In genomic region chr2:174058022-174058421, GRCh38 we compare ENCODE assay signal across 16 cellular contexts.
DNase-seq lines count a peak whose midpoint lies in the region; ATAC-seq and TF ChIP-seq lines count a peak whose summit lies in the region.
"Had no signal": no experiment of that assay in that cellular context is flagged by ENCODE, and none has a peak within 500 bp of the region (broad histone marks: within the 10 kb centered on the region; RNA-seq: fewer than 3 reads in every experiment).

No MANE protein-coding gene starts in this region.

- H3K27me3 ChIP-seq in neural progenitor cell (peaks cover 22% of the 10 kb centered on the region), WERI-Rb-1 (ENCODE audit: insufficient read depth, low read depth, severe bottlenecking) (no peaks in the 10 kb centered on the region)
- H3K27me3 ChIP-seq: BLaER1 treated with 17β-estradiol and CSF1 and Interleukin-3, amounts not matched to agents 10 nM and 100 nM had no signal

- H3K4me1 Mint-ChIP-seq in neural progenitor cell, result peaks cover 40% of the 10 kb centered on the region

- peaks cover 15% of the 10 kb centered on the region for H3K9me3 Mint-ChIP-seq in neural progenitor cell

- peaks cover 7% of the 10 kb centered on the region for H4K20me1 ChIP-seq in neural progenitor cell (ENCODE audit: low read depth)
- H4K20me1 ChIP-seq: BLaER1 treated with 17β-estradiol and CSF1 and Interleukin-3, amounts not matched to agents 10 nM and 100 nM had no signal

- DNase-seq in LNCaP clone FGC (ENCODE audit: low read depth) (peak; percentile 90), dermis blood vessel endothelial cell (peak; percentile 14), neural progenitor cell (ENCODE audit: low spot score) (no peak), mucosa of descending colon (no peak), posterior vena cava (ENCODE audit: low spot score) (no peak), WERI-Rb-1 (no peak)
- DNase-seq: 8988T; ACHN; Calu3; CD4-positive, alpha-beta T cell; DMS 273 treated with DMSO at 0.1 percent for 48 hours; GM23248; H7 had no signal

- H3K4me2 ChIP-seq in neural progenitor cell, result no peak overlapping the region

- peaks cover 28% of the 10 kb centered on the region for H3F3A ChIP-seq in neural progenitor cell (ENCODE audit: low read depth)

- peaks cover 5% of the 10 kb centered on the region for H3K27me3 Mint-ChIP-seq in neural progenitor cell (ENCODE audit: insufficient read depth, low read depth)

- intact Hi-C loops in mucosa of descending colon (cut with DNase I, micrococcal nuclease), result no loop called here
- intact Hi-C loops in posterior vena cava (cut with DNase I), result no loop called here

- no peak overlapping the region for H3K9ac ChIP-seq in neural progenitor cell
- H3K9ac ChIP-seq: BLaER1 treated with 17β-estradiol and CSF1 and Interleukin-3, amounts not matched to agents 10 nM and 100 nM; GM23248 had no signal

- H3K4me3 ChIP-seq in LNCaP clone FGC (ENCODE audit: low read depth, low read length), result peak overlapping the region; percentile 6; the same call in 1 of the 2 replicates
- no peak overlapping the region for H3K4me3 ChIP-seq in neural progenitor cell
- H3K4me3 ChIP-seq in mucosa of descending colon, result no peak overlapping the region
- H3K4me3 ChIP-seq in WERI-Rb-1 (ENCODE audit: low read depth, low read length), result no peak overlapping the region
- H3K4me3 ChIP-seq: BLaER1 treated with 17β-estradiol and CSF1 and Interleukin-3, amounts not matched to agents 10 nM and 100 nM; GM12878; GM23248 had no signal

- H3K79me2 ChIP-seq in neural progenitor cell (ENCODE audit: low read depth), result no peaks in the 10 kb centered on the region

- H3K27ac ChIP-seq in C4-2B, result peak overlapping the region; percentile 80
- H3K27ac ChIP-seq in neural progenitor cell, result no peak overlapping the region
- H3K27ac ChIP-seq in WERI-Rb-1, result no peak overlapping the region
- H3K27ac ChIP-seq: BLaER1 treated with 17β-estradiol and CSF1 and Interleukin-3, amounts not matched to agents 10 nM and 100 nM had no signal

- ATAC-seq in mucosa of descending colon, result no peak
- ATAC-seq: GM12878 had no signal

- H3K4me3 Mint-ChIP-seq in neural progenitor cell, result no peak overlapping the region
- H3K4me3 Mint-ChIP-seq: CD4-positive, alpha-beta T cell had no signal

- no peak overlapping the region for H2AFZ ChIP-seq in neural progenitor cell (replicated peaks)
- H2AFZ ChIP-seq: GM23248 had no signal

- peaks cover 32% of the 10 kb centered on the region for H3K4me1 ChIP-seq in neural progenitor cell
- H3K4me1 ChIP-seq in mucosa of descending colon (ENCODE audit: low read depth), result no peaks in the 10 kb centered on the region

- no peak for TF ChIP-seq CTCF in C4-2B (conservative IDR thresholded peaks at IDR 0.05)
- TF ChIP-seq CTCF in LNCaP clone FGC (IDR thresholded peaks at IDR 0.05; ENCODE audit: control insufficient read depth, extremely low read depth, insufficient read depth), result no peak
- TF ChIP-seq CTCF in neural progenitor cell (IDR thresholded peaks at IDR 0.05), result no peak
- no peak for TF ChIP-seq CTCF in mucosa of descending colon (IDR thresholded peaks at IDR 0.05)
- no peak for TF ChIP-seq CTCF in WERI-Rb-1 (IDR thresholded peaks at IDR 0.05; ENCODE audit: low read depth, low read length)

- no peaks in the 10 kb centered on the region for H3K36me3 ChIP-seq in neural progenitor cell
- no peaks in the 10 kb centered on the region for H3K36me3 ChIP-seq in mucosa of descending colon (ENCODE audit: low read depth)
- no peaks in the 10 kb centered on the region for H3K36me3 ChIP-seq in WERI-Rb-1
- H3K36me3 ChIP-seq: BLaER1 treated with 17β-estradiol and CSF1 and Interleukin-3, amounts not matched to agents 10 nM and 100 nM had no signal

- H3K36me3 Mint-ChIP-seq in neural progenitor cell, result peaks cover 4% of the 10 kb centered on the region

- H3K9me3 ChIP-seq in neural progenitor cell (ENCODE audit: low read depth) (no peaks in the 10 kb centered on the region), mucosa of descending colon (no peaks in the 10 kb centered on the region), WERI-Rb-1 (ENCODE audit: severe bottlenecking) (peaks cover 4% of the 10 kb centered on the region)

- H3K27ac Mint-ChIP-seq in neural progenitor cell, result peak overlapping the region; percentile 65
- H3K27ac Mint-ChIP-seq: CD4-positive, alpha-beta T cell had no signal

Comparison
In these comparisons a context has a peak if more than half of its experiments do, and no peak if none do; other contexts are left out.
1. DNase-seq: peak in LNCaP clone FGC (single experiment) and dermis blood vessel endothelial cell (single experiment); none in neural progenitor cell (single experiment), mucosa of descending colon (0 of 3), posterior vena cava (single experiment) and WERI-Rb-1 (single experiment).